ENCODE assay signal across 20 cellular contexts in genomic region chr12:105469182-105469581, GRCh38.
DNase-seq lines count a peak whose midpoint lies in the region; ATAC-seq, FAIRE-seq and TF ChIP-seq lines count a peak whose summit lies in the region.
"Had no signal": no experiment of that assay in that cellular context is flagged by ENCODE, and none has a peak within 500 bp of the region (broad histone marks: within the 10 kb centered on the region; RNA-seq: fewer than 3 reads in every experiment).

No MANE protein-coding gene starts in this region.

- H3K27ac ChIP-seq in heart right ventricle, result peak overlapping the region in 8 of 10 donors; percentile 3 to 84 (median 70)
- peak overlapping the region in 1 of 2 donors; percentile 13 for H3K27ac ChIP-seq in right atrium auricular region
- peak overlapping the region; percentile 95 for H3K27ac ChIP-seq in endothelial cell of umbilical vein (ENCODE audit: insufficient read depth, low read depth, low read length)
- H3K27ac ChIP-seq in osteoblast (ENCODE audit: low read depth, low read length), result no peak overlapping the region
- peak overlapping the region; percentile 18 to 83 (median 59) for H3K27ac ChIP-seq in upper lobe of left lung
- H3K27ac ChIP-seq: PC-9, RWPE1 had no signal

- FAIRE-seq in endothelial cell of umbilical vein (lab: Jason Lieb, UNC), result no peak
- FAIRE-seq: H54 had no signal

- peaks cover 54% of the 10 kb centered on the region for H3K79me2 ChIP-seq in endothelial cell of umbilical vein (ENCODE audit: control insufficient read depth, insufficient read depth, low read length)
- H3K79me2 ChIP-seq in osteoblast (ENCODE audit: insufficient read depth, low read length), result no peaks in the 10 kb centered on the region

- H3K4me3 ChIP-seq in heart right ventricle, result no peak overlapping the region
- H3K4me3 ChIP-seq in right atrium auricular region, result no peak overlapping the region
- H3K4me3 ChIP-seq in endothelial cell of umbilical vein (replicated peaks in 1 of 3; ENCODE audit: insufficient read depth in 1 of 3, low read depth in 1 of 3, low read length in 3 of 3), result peak overlapping the region in 2 of 3 experiments; percentile 50 to 92
- no peak overlapping the region for H3K4me3 ChIP-seq in osteoblast (ENCODE audit: insufficient read depth, low read length)
- H3K4me3 ChIP-seq in upper lobe of left lung, result no peak overlapping the region
- H3K4me3 ChIP-seq: PC-9 had no signal

- no TSS peak for BruUV-seq in endothelial cell of umbilical vein (replicated peaks; lab: Mats Ljungman, UMichigan)

- H3K9me1 ChIP-seq in endothelial cell of umbilical vein (replicated peaks; ENCODE audit: control insufficient read depth, extremely low read depth, insufficient read depth, low read length), result no peaks in the 10 kb centered on the region

- H3K27me3 ChIP-seq in heart right ventricle (no peaks in the 10 kb centered on the region), right atrium auricular region (no peaks in the 10 kb centered on the region), endothelial cell of umbilical vein (ENCODE audit: control insufficient read depth in 2 of 2, insufficient read depth in 2 of 2, low read length in 2 of 2) (no peaks in the 10 kb centered on the region), osteoblast (ENCODE audit: insufficient read depth, low read length) (peaks cover 7% of the 10 kb centered on the region), upper lobe of left lung (no peaks in the 10 kb centered on the region)

- DNase-seq in heart right ventricle (no peak), right atrium auricular region (ENCODE audit: low spot score) (no peak), endothelial cell of umbilical vein (ENCODE audit: low read depth, low spot score) (no peak), osteoblast (ENCODE audit: insufficient read length, low spot score, missing footprints) (peak; percentile 58), upper lobe of left lung (no peak), NCI-H510A (lab: John Stamatoyannopoulos, UW) (no peak)
- DNase-seq in stimulated activated CD4-positive, alpha-beta T cell treated with anti-CD3 and anti-CD28 coated beads, Interleukin-2, amount 100 ng/mL, for 24 hours, result no peak
- no peak for DNase-seq in stimulated activated CD8-positive, alpha-beta memory T cell treated with anti-CD3 and anti-CD28 coated beads, Interleukin-4, amount 100 ng/mL, for 48 hours
- DNase-seq: CD4-positive, CD25-positive, alpha-beta regulatory T cell; COR-L47; DMS 273 treated with DMSO at 0.1 percent for 48 hours; DND-41; HFFc6; KG1; NCI-H1105 treated with DMSO at 0.1 percent for 48 hours; NCI-H1694 treated with DMSO at 0.1 percent for 48 hours; NCI-H524; PC-9 had no signal

- H4K20me1 ChIP-seq in endothelial cell of umbilical vein (replicated peaks; ENCODE audit: control insufficient read depth, extremely low read depth, insufficient read depth, low read length) (no peaks in the 10 kb centered on the region), osteoblast (ENCODE audit: insufficient read depth, low read length) (no peaks in the 10 kb centered on the region)

- intact Hi-C loops in heart right ventricle (cut with DNase I) (loop anchor here in 3 of 10 donors (5.0 to 10.0 kb wide), 3 partner anchors 116 to 403 kb away; no protein-coding TSS in a partner anchor), endothelial cell of umbilical vein (cut with micrococcal nuclease) (loop anchor here (1.0 to 5.0 kb wide), 2 partner anchors 16 to 668 kb away; partner anchors contain the start of gene NUAK1)

- dilution Hi-C loops in endothelial cell of umbilical vein (cut with MboI; ENCODE audit: extremely low pct_ligation_motif_present, low sequenced_read_pairs), result no loop called here

- CTCF ChIA-PET in endothelial cell of umbilical vein (lab: Charles Lee), result interaction anchor here (0.9 to 5.7 kb wide), 17 partner anchors 8 to 667 kb away, joined by 3 to 72 read pairs (median 6); no protein-coding TSS in a partner anchor

- H3K9ac ChIP-seq in endothelial cell of umbilical vein (replicated peaks; ENCODE audit: extremely low read depth, insufficient read depth, low read length), result peak overlapping the region; percentile 91

- POLR2A ChIA-PET in endothelial cell of umbilical vein (lab: Charles Lee), result interaction anchor here (1.2 to 3.3 kb wide), 3 partner anchors 11 to 15 kb away, joined by 3 to 14 read pairs (median 9); no protein-coding TSS in a partner anchor

- H2AFZ ChIP-seq in endothelial cell of umbilical vein (ENCODE audit: low read depth, low read length), result no peak overlapping the region
- H2AFZ ChIP-seq in osteoblast (ENCODE audit: low read length), result no peak overlapping the region
- H2AFZ ChIP-seq: PC-9 had no signal

- ATAC-seq in heart right ventricle, result peak in 1 of 8 donors; percentile 29
- no peak for ATAC-seq in upper lobe of left lung (ENCODE audit: low FRiP score in 2 of 2)

- TF ChIP-seq POLR2A in endothelial cell of umbilical vein (IDR thresholded peaks at IDR 0.05; ENCODE audit: low read depth, low read length) (no peak), upper lobe of left lung (IDR thresholded peaks at IDR 0.05) (no peak)

- 72 to 82% methylated on average over 4 of the region's 4 CpGs for WGBS in heart right ventricle, 2 donors
- 63 to 86% methylated on average over 2 to 4 of the region's 4 CpGs for WGBS in upper lobe of left lung, 2 donors

- no peak for TF ChIP-seq EP300 in upper lobe of left lung (IDR thresholded peaks at IDR 0.05)

- no peak for TF ChIP-seq CTCF in heart right ventricle (IDR thresholded peaks at IDR 0.05)
- no peak for TF ChIP-seq CTCF in right atrium auricular region (IDR thresholded peaks at IDR 0.05)
- TF ChIP-seq CTCF in endothelial cell of umbilical vein (IDR thresholded peaks at IDR 0.05; ENCODE audit: extremely low read depth in 1 of 2, insufficient read depth in 1 of 2, low read depth in 1 of 2, low read length in 2 of 2), result no peak
- no peak for TF ChIP-seq CTCF in osteoblast (IDR thresholded peaks at IDR 0.05; ENCODE audit: extremely low read depth, low read depth, low read length)
- TF ChIP-seq CTCF in upper lobe of left lung (IDR thresholded peaks at IDR 0.05), result no peak

- H3K9me3 ChIP-seq in heart right ventricle (no peaks in the 10 kb centered on the region), right atrium auricular region (no peaks in the 10 kb centered on the region), endothelial cell of umbilical vein (replicated peaks; ENCODE audit: control insufficient read depth, insufficient read depth, low read length) (no peaks in the 10 kb centered on the region), osteoblast (ENCODE audit: low read depth, low read length) (no peaks in the 10 kb centered on the region), upper lobe of left lung (no peaks in the 10 kb centered on the region)

- H3K4me1 ChIP-seq in heart right ventricle, result peaks cover 10 to 48% (median 17%) of the 10 kb centered on the region in 9 donors
- peaks cover 0 to 37% of the 10 kb centered on the region in 2 donors for H3K4me1 ChIP-seq in right atrium auricular region
- peaks cover 74% of the 10 kb centered on the region for H3K4me1 ChIP-seq in endothelial cell of umbilical vein (ENCODE audit: control insufficient read depth, extremely low read depth, insufficient read depth, low read length)
- H3K4me1 ChIP-seq in osteoblast (ENCODE audit: insufficient read depth, low read length), result no peaks in the 10 kb centered on the region
- H3K4me1 ChIP-seq in upper lobe of left lung, result peaks cover 13 to 20% (median 15%) of the 10 kb centered on the region in 4 donors

- H3K36me3 ChIP-seq in heart right ventricle (no peaks in the 10 kb centered on the region), right atrium auricular region (no peaks in the 10 kb centered on the region), endothelial cell of umbilical vein (ENCODE audit: control insufficient read depth in 2 of 2, extremely low read depth in 1 of 2, insufficient read depth in 2 of 2, low read length in 2 of 2) (no peaks in the 10 kb centered on the region), osteoblast (ENCODE audit: insufficient read depth, low read length) (no peaks in the 10 kb centered on the region), upper lobe of left lung (no peaks in the 10 kb centered on the region)

- H3K4me2 ChIP-seq in endothelial cell of umbilical vein (ENCODE audit: insufficient read depth, low read length), result peak overlapping the region; percentile 93
- no peak overlapping the region for H3K4me2 ChIP-seq in osteoblast (ENCODE audit: insufficient read depth, low read length)
- H3K4me2 ChIP-seq: PC-9 had no signal

TF ChIP-seq in endothelial cell of umbilical vein, 7 proteins besides CTCF, POLR2A, EP300 and RAD21:
- no peak for TF ChIP-seq MYC (IDR thresholded peaks at IDR 0.05; ENCODE audit: low read depth, low read length)
- no peak for TF ChIP-seq FOS (IDR thresholded peaks at IDR 0.05; ENCODE audit: borderline replicate concordance, insufficient read depth, low read length)
- TF ChIP-seq GATA2 (IDR thresholded peaks at IDR 0.05; ENCODE audit: insufficient read depth, insufficient read length, low read depth, low read length), result no peak
- TF ChIP-seq MAX (IDR thresholded peaks at IDR 0.05; ENCODE audit: insufficient read depth, insufficient read length), result no peak

Comparison
In these comparisons a context has a peak if more than half of its experiments do, and no peak if none do; other contexts are left out.
1. H3K4me3 ChIP-seq: peak in endothelial cell of umbilical vein (2 of 3); none in heart right ventricle (0 of 10), right atrium auricular region (0 of 2), osteoblast (single experiment) and upper lobe of left lung (0 of 4).